In genomic region chr3:181176610-181177009, GRCh38 we compare ENCODE assay signal across 1 cellular context.
A peak's percentile ranks its signal among the peaks of the same experiment; 100 is the strongest.
TF ChIP-seq lines count a peak whose summit lies in the region.

No MANE protein-coding gene starts in this region.

TF ChIP-seq in SK-N-SH, 30 proteins besides CTCF, POLR2A, EP300 and RAD21 (continued from another document):
- peak; percentile 56 for TF ChIP-seq SMC3 (IDR thresholded peaks at IDR 0.05; ENCODE audit: low read depth, low read length)
